Comparison of ENCODE assay signal across 8 cellular contexts in genomic region chr5:11182441-11183080, GRCh38.
DNase-seq lines count a peak whose midpoint lies in the region; ATAC-seq, FAIRE-seq and TF ChIP-seq lines count a peak whose summit lies in the region.

No MANE protein-coding gene starts in this region.

- CTCF ChIA-PET in AG04450 (lab: Charles Lee), result interaction anchor here (0.6 to 1.7 kb wide), 8 partner anchors 9 to 730 kb away, joined by 3 to 8 read pairs (median 3); no protein-coding TSS in a partner anchor

- TF ChIP-seq CTCF in AG04450 (IDR thresholded peaks at IDR 0.05; ENCODE audit: low read depth, low read length), result peak; percentile 76
- TF ChIP-seq CTCF in WI38 (IDR thresholded peaks at IDR 0.05; ENCODE audit: low read depth, low read length), result peak; percentile 51

- no peak overlapping the region for H3K4me3 ChIP-seq in AG04450 (ENCODE audit: low read depth, low read length)
- no peak overlapping the region for H3K4me3 ChIP-seq in WI38 (ENCODE audit: low read depth, low read length)

- peak; percentile 21 for FAIRE-seq in GM18507 (lab: Jason Lieb, UNC)

- POLR2A ChIA-PET in AG04450 (lab: Yijun Ruan, JAX), result interaction anchor here (0.8 kb wide), 1 partner anchor 17 kb away, joined by 5 read pairs; no protein-coding TSS in a partner anchor

- H3K27ac ChIP-seq in AG04450 (ENCODE audit: low read depth, low read length), result no peak overlapping the region

- ATAC-seq in GM21526 (IDR thresholded peaks at IDR 0.05; ENCODE audit: low FRiP score, unreplicated experiment), result no peak
- no peak for ATAC-seq in GM19467 (IDR thresholded peaks at IDR 0.05; ENCODE audit: unreplicated experiment)
- no peak for ATAC-seq in GM21619 (IDR thresholded peaks at IDR 0.05; ENCODE audit: unreplicated experiment)

- DNase-seq in AG04450 (ENCODE audit: low read depth, low spot score) (no peak), GM18507 (ENCODE audit: extremely low spot score, insufficient read length, low read depth) (peak; percentile 5), LoVo (ENCODE audit: low spot score) (peak; percentile 30), kidney glomerular epithelial cell (lab: John Stamatoyannopoulos, UW) (peak; percentile 47)

- H3K9me3 ChIP-seq in AG04450 (ENCODE audit: control insufficient read depth, insufficient read depth, low read length), result no peaks in the 10 kb centered on the region

- H3K27me3 ChIP-seq in AG04450 (ENCODE audit: control insufficient read depth, insufficient read depth, low read length), result no peaks in the 10 kb centered on the region
